ENCODE assay signal across 1 cellular context in the genomic region with DNA sequence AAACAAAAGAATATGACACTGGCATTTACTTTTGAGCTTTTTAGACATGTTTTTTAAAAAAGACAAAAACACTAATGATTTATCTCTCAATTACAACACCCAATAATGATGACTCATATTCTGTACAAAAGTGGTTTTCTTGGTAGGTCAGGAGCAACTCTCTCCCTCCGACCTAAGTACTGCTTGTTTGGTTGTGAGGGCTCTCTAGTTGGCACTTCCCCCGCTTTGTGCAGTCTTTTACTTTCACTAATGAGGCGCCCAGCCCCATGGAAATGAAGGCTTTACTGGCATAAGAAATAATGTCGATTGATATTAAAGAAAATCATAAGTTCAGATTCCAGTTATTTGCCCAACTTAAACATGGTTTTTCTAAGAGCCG.
TF ChIP-seq lines count a peak whose summit lies in the region.

No MANE protein-coding gene starts in this region.

TF ChIP-seq in A549, 52 proteins besides CTCF, POLR2A, EP300 and RAD21:
- TF ChIP-seq TP53 (CRISPR knock-in tag; IDR thresholded peaks at IDR 0.05) (no peak), EHF (CRISPR knock-in tag; IDR thresholded peaks at IDR 0.05) (no peak), GATA3 (IDR thresholded peaks at IDR 0.05; ENCODE audit: borderline replicate concordance) (no peak), FOSL2 (IDR thresholded peaks at IDR 0.05) (no peak), FOSL2 (CRISPR knock-in tag; IDR thresholded peaks at IDR 0.05) (peak; percentile 70), CHD2 (IDR thresholded peaks at IDR 0.05; ENCODE audit: low read length, partially characterized antibody) (no peak), CBX2 (IDR thresholded peaks at IDR 0.05; ENCODE audit: borderline replicate concordance, low read depth) (no peak)
- TF ChIP-seq, protein P1, sequence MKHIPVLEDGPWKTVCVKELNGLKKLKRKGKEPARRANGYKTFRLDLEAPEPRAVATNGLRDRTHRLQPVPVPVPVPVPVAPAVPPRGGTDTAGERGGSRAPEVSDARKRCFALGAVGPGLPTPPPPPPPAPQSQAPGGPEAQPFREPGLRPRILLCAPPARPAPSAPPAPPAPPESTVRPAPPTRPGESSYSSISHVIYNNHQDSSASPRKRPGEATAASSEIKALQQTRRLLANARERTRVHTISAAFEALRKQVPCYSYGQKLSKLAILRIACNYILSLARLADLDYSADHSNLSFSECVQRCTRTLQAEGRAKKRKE (CRISPR knock-in tag; IDR thresholded peaks at IDR 0.05; ENCODE audit: low read depth), result no peak
